ENCODE assay signal across 2 cellular contexts in the genomic region with DNA sequence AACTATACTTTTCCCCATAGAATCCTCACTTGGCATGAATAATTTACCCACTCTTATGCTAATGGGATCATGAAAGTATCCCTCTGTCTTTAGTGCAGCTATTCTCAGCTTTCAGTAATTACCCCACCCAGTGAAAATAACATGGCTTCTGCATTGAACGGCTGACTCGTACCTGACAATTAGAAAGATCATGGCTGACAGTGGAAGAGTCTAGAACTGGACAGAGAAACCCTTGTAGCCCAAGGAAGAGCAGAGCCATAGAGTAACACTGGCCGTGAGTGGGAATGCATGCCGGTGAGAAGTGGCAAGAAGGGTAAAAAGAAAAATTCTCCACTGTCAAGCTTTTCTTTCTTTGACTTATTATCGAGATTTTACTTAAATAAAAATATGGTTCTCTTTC.
TF ChIP-seq lines count a peak whose summit lies in the region.

No MANE protein-coding gene starts in this region.

TF ChIP-seq in GM23338, 12 proteins besides CTCF, POLR2A, EP300 and RAD21 (continued from another document):
- no peak for TF ChIP-seq STAT1 (IDR thresholded peaks at IDR 0.05; ENCODE audit: unreplicated experiment)
- no peak for TF ChIP-seq NANOG (IDR thresholded peaks at IDR 0.05; ENCODE audit: borderline replicate concordance)
- no peak for TF ChIP-seq JUNB (IDR thresholded peaks at IDR 0.05; ENCODE audit: unreplicated experiment)
- TF ChIP-seq EZH2phosphoT487 (IDR thresholded peaks at IDR 0.05; ENCODE audit: unreplicated experiment): no peak
- TF ChIP-seq, protein P1, sequence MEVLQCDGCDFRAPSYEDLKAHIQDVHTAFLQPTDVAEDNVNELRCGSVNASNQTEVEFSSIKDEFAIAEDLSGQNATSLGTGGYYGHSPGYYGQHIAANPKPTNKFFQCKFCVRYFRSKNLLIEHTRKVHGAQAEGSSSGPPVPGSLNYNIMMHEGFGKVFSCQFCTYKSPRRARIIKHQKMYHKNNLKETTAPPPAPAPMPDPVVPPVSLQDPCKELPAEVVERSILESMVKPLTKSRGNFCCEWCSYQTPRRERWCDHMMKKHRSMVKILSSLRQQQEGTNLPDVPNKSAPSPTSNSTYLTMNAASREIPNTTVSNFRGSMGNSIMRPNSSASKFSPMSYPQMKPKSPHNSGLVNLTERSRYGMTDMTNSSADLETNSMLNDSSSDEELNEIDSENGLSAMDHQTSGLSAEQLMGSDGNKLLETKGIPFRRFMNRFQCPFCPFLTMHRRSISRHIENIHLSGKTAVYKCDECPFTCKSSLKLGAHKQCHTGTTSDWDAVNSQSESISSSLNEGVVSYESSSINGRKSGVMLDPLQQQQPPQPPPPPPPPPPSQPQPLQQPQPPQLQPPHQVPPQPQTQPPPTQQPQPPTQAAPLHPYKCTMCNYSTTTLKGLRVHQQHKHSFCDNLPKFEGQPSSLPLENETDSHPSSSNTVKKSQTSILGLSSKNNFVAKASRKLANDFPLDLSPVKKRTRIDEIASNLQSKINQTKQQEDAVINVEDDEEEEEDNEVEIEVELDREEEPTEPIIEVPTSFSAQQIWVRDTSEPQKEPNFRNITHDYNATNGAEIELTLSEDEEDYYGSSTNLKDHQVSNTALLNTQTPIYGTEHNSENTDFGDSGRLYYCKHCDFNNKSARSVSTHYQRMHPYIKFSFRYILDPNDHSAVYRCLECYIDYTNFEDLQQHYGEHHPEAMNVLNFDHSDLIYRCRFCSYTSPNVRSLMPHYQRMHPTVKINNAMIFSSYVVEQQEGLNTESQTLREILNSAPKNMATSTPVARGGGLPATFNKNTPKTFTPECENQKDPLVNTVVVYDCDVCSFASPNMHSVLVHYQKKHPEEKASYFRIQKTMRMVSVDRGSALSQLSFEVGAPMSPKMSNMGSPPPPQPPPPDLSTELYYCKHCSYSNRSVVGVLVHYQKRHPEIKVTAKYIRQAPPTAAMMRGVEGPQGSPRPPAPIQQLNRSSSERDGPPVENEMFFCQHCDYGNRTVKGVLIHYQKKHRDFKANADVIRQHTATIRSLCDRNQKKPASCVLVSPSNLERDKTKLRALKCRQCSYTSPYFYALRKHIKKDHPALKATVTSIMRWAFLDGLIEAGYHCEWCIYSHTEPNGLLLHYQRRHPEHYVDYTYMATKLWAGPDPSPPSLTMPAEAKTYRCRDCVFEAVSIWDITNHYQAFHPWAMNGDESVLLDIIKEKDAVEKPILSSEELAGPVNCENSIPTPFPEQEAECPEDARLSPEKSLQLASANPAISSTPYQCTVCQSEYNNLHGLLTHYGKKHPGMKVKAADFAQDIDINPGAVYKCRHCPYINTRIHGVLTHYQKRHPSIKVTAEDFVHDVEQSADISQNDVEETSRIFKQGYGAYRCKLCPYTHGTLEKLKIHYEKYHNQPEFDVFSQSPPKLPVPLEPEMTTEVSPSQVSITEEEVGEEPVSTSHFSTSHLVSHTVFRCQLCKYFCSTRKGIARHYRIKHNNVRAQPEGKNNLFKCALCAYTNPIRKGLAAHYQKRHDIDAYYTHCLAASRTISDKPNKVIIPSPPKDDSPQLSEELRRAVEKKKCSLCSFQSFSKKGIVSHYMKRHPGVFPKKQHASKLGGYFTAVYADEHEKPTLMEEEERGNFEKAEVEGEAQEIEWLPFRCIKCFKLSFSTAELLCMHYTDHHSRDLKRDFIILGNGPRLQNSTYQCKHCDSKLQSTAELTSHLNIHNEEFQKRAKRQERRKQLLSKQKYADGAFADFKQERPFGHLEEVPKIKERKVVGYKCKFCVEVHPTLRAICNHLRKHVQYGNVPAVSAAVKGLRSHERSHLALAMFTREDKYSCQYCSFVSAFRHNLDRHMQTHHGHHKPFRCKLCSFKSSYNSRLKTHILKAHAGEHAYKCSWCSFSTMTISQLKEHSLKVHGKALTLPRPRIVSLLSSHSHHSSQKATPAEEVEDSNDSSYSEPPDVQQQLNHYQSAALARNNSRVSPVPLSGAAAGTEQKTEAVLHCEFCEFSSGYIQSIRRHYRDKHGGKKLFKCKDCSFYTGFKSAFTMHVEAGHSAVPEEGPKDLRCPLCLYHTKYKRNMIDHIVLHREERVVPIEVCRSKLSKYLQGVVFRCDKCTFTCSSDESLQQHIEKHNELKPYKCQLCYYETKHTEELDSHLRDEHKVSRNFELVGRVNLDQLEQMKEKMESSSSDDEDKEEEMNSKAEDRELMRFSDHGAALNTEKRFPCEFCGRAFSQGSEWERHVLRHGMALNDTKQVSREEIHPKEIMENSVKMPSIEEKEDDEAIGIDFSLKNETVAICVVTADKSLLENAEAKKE (CRISPR knock-in tag; IDR thresholded peaks at IDR 0.05): no peak
- no peak for TF ChIP-seq ZNF331 (CRISPR knock-in tag; IDR thresholded peaks at IDR 0.05; ENCODE audit: low read depth)
- TF ChIP-seq REST (IDR thresholded peaks at IDR 0.05; ENCODE audit: unreplicated experiment): no peak

TF ChIP-seq in neural cell, 6 proteins besides CTCF, POLR2A, EP300 and RAD21 (continued from another document):
- TF ChIP-seq SMC3 (conservative IDR thresholded peaks at IDR 0.05; ENCODE audit: poor library complexity) (no peak), TAF1 (IDR thresholded peaks at IDR 0.05; ENCODE audit: low read depth) (no peak), POLR2AphosphoS5 (IDR thresholded peaks at IDR 0.05) (no peak), EZH2 (IDR thresholded peaks at IDR 0.05; ENCODE audit: borderline replicate concordance, insufficient read depth, low read length, poor library complexity, severe bottlenecking) (no peak)
